ENCODE assay signal across 1 cellular context in genomic region chr7:150976529-150977381, GRCh38.
TF ChIP-seq lines count a peak whose summit lies in the region.

No MANE protein-coding gene starts in this region.

TF ChIP-seq in IMR-90, 13 proteins besides CTCF, POLR2A, EP300 and RAD21:
- TF ChIP-seq CEBPB (IDR thresholded peaks at IDR 0.05; ENCODE audit: low read depth, low read length) (no peak), MAZ (IDR thresholded peaks at IDR 0.05; ENCODE audit: borderline replicate concordance, low read depth, low read length) (no peak), BHLHE40 (IDR thresholded peaks at IDR 0.05; ENCODE audit: low read depth, low read length) (no peak), CHD1 (IDR thresholded peaks at IDR 0.05; ENCODE audit: low read depth, low read length) (no peak), ELK1 (IDR thresholded peaks at IDR 0.05; ENCODE audit: borderline replicate concordance, low read depth, low read length) (no peak), RCOR1 (IDR thresholded peaks at IDR 0.05; ENCODE audit: insufficient replicate concordance, low read length) (no peak), NFE2L2 (IDR thresholded peaks at IDR 0.05; ENCODE audit: low read depth, low read length) (no peak), RFX5 (IDR thresholded peaks at IDR 0.05; ENCODE audit: low read depth, low read length) (no peak), SMC3 (IDR thresholded peaks at IDR 0.05; ENCODE audit: low read depth, low read length) (no peak), MXI1 (IDR thresholded peaks at IDR 0.05; ENCODE audit: borderline replicate concordance, low read depth, low read length) (no peak), MAFK (IDR thresholded peaks at IDR 0.05; ENCODE audit: low read depth, low read length) (no peak), FOS (IDR thresholded peaks at IDR 0.05; ENCODE audit: low read depth, low read length) (no peak)
- TF ChIP-seq, protein P1, sequence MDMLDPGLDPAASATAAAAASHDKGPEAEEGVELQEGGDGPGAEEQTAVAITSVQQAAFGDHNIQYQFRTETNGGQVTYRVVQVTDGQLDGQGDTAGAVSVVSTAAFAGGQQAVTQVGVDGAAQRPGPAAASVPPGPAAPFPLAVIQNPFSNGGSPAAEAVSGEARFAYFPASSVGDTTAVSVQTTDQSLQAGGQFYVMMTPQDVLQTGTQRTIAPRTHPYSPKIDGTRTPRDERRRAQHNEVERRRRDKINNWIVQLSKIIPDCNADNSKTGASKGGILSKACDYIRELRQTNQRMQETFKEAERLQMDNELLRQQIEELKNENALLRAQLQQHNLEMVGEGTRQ (IDR thresholded peaks at IDR 0.05; ENCODE audit: low read depth, low read length): no peak
